Comparison of ENCODE assay signal across 8 cellular contexts in the genomic region with DNA sequence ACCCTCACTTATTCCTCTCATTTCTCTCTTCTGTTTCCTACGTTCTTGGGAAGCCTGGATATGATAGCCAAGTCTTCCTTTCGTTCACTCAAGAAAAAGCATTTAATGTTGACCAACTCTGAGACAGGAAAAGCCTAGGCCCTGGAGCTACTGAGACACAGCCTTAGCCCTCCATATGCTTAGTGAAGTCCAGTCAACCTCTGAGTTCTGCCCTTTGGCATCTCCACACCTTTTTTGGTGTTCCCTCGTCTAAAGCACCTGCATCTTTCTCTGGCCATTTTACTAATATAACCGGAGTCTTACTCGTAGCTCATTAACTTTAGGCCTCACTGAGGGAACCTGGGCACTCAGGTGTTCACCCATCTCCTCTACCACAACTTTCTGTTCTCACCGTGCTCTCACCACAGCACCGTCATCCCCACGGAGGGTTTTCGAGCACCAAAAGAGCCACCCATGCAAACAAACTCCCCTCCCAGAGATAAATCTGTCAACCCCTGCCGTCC. TPM values are rescaled to one million over a fixed set of nuclear protein-coding genes. Genes with fewer than 3 reads are reported as not detected.
DNase-seq lines count a peak whose midpoint lies in the region; ATAC-seq and TF ChIP-seq lines count a peak whose summit lies in the region.

No MANE protein-coding gene starts in this region.

- H3K4me3 ChIP-seq in heart right ventricle = peak overlapping the region; percentile 52 to 95 (median 79)
- H3K4me3 ChIP-seq in adrenal gland = peak overlapping the region; percentile 41 to 73 (median 68)
- H3K4me3 ChIP-seq in thymus (ENCODE audit: low read length) = peak overlapping the region; percentile 99

- no peaks in the 10 kb centered on the region for H3K27me3 ChIP-seq in heart right ventricle
- no peaks in the 10 kb centered on the region for H3K27me3 ChIP-seq in adrenal gland
- H3K27me3 ChIP-seq in layer of hippocampus (ENCODE audit: control insufficient read depth, insufficient read depth, low read length) = no peaks in the 10 kb centered on the region
- no peaks in the 10 kb centered on the region for H3K27me3 ChIP-seq in thymus (ENCODE audit: control insufficient read depth, insufficient read depth)

- DNase-seq in heart right ventricle (no peak), Right ventricle myocardium inferior (ENCODE audit: missing footprints) (no peak), adrenal gland (no peak), NCI-H187 (lab: John Stamatoyannopoulos, UW) (no peak), superior temporal gyrus (ENCODE audit: extremely low spot score) (no peak)

- intact Hi-C loops in heart right ventricle (cut with DNase I) = loop anchor here in 7 of 10 donors (2.0 to 10.0 kb wide), 6 partner anchors 27 to 279 kb away; a partner anchor contains a TSS
- intact Hi-C loops in Right ventricle myocardium inferior (cut with DNase I) = loop anchor here (1.0 to 10.0 kb wide), 2 partner anchors 27 to 159 kb away; a partner anchor contains a TSS
- intact Hi-C loops in adrenal gland (cut with DNase I) = no loop called here

- H3K36me3 ChIP-seq in heart right ventricle = peaks cover 0 to 8% (median 0%) of the 10 kb centered on the region in 9 donors
- no peaks in the 10 kb centered on the region for H3K36me3 ChIP-seq in adrenal gland (replicated peaks in 1 of 2)
- no peaks in the 10 kb centered on the region for H3K36me3 ChIP-seq in thymus (ENCODE audit: control insufficient read depth, insufficient read depth)

- no peaks in the 10 kb centered on the region for H3K9me3 ChIP-seq in heart right ventricle
- H3K9me3 ChIP-seq in adrenal gland (replicated peaks in 1 of 3) = no peaks in the 10 kb centered on the region
- no peaks in the 10 kb centered on the region for H3K9me3 ChIP-seq in thymus (ENCODE audit: control insufficient read depth)

- peak overlapping the region; percentile 77 to 99 (median 96) for H3K27ac ChIP-seq in heart right ventricle
- H3K27ac ChIP-seq in adrenal gland = peak overlapping the region; percentile 31 to 96 (median 85)
- H3K27ac ChIP-seq in layer of hippocampus (ENCODE audit: low read depth, low read length) = peak overlapping the region; percentile 92
- peak overlapping the region; percentile 100 for H3K27ac ChIP-seq in thymus (ENCODE audit: low read depth)

- WGBS in heart right ventricle, 2 donors = 10 to 15% methylated on average over 10 of the region's 10 CpGs
- 14 to 29% (median 22%) methylated on average over 10 of the region's 10 CpGs for WGBS in adrenal gland, 4 donors
- WGBS in thymus = 12% methylated on average over 10 of the region's 10 CpGs

- no peak for TF ChIP-seq POLR2A in adrenal gland (IDR thresholded peaks at IDR 0.05)

- ATAC-seq in heart right ventricle = peak in 4 of 8 donors; percentile 5 to 30 (median 9)
- no peak for ATAC-seq in Right ventricle myocardium inferior
- ATAC-seq in HG03354 (IDR thresholded peaks at IDR 0.05; ENCODE audit: poor library complexity, severe bottlenecking, unreplicated experiment) = peak; percentile 59

- TF ChIP-seq CTCF in heart right ventricle (IDR thresholded peaks at IDR 0.05) (no peak), adrenal gland (IDR thresholded peaks at IDR 0.05) (no peak)

- H3K4me1 ChIP-seq in heart right ventricle (peaks cover 0 to 34% (median 7%) of the 10 kb centered on the region in 9 donors), adrenal gland (replicated peaks in 1 of 2) (peaks cover 4 to 21% of the 10 kb centered on the region in 2 donors), thymus (ENCODE audit: control insufficient read depth, insufficient read depth, low read length) (peaks cover 7% of the 10 kb centered on the region)

RNA-seq across cellular contexts. Expression of a gene that starts 0.6 kb away (rescaled TPM):
- total RNA-seq in heart right ventricle (10 to 100 TPM; 10.1 to 25.6 (median 19.3) TPM), Right ventricle myocardium inferior (19.1 TPM), adrenal gland (10 to 100 TPM in 7 of 8 donors, 1 to 10 TPM in 1; 8.7 to 59.3 (median 28.2) TPM)
- polyA plus RNA-seq in heart right ventricle (10 to 100 TPM; 37.5 to 38.5 TPM), adrenal gland (10 to 100 TPM; 25.8 to 63.6 (median 53.6) TPM), thymus (67.3 TPM)

Comparison
In these comparisons a context has a peak if more than half of its experiments do, and no peak if none do; other contexts are left out.
1. intact Hi-C loops: an anchor here in heart right ventricle (2.0 to 10.0 kb wide) and Right ventricle myocardium inferior (1.0 to 10.0 kb wide); none called in adrenal gland.